1 cellular context compared by ENCODE assay signal in genomic region chr12:59657266-59657665, GRCh38.
TF ChIP-seq lines count a peak whose summit lies in the region.

No MANE protein-coding gene starts in this region.

TF ChIP-seq in IMR-90, 13 proteins besides CTCF, POLR2A, EP300 and RAD21 (continued from another document):
- no peak for TF ChIP-seq RCOR1 (IDR thresholded peaks at IDR 0.05; ENCODE audit: insufficient replicate concordance, low read length)
- no peak for TF ChIP-seq MAFK (IDR thresholded peaks at IDR 0.05; ENCODE audit: low read depth, low read length)
- no peak for TF ChIP-seq RFX5 (IDR thresholded peaks at IDR 0.05; ENCODE audit: low read depth, low read length)
- TF ChIP-seq SMC3 (IDR thresholded peaks at IDR 0.05; ENCODE audit: low read depth, low read length): no peak
- no peak for TF ChIP-seq BHLHE40 (IDR thresholded peaks at IDR 0.05; ENCODE audit: low read depth, low read length)
